ENCODE assay signal across 8 cellular contexts in the genomic region with DNA sequence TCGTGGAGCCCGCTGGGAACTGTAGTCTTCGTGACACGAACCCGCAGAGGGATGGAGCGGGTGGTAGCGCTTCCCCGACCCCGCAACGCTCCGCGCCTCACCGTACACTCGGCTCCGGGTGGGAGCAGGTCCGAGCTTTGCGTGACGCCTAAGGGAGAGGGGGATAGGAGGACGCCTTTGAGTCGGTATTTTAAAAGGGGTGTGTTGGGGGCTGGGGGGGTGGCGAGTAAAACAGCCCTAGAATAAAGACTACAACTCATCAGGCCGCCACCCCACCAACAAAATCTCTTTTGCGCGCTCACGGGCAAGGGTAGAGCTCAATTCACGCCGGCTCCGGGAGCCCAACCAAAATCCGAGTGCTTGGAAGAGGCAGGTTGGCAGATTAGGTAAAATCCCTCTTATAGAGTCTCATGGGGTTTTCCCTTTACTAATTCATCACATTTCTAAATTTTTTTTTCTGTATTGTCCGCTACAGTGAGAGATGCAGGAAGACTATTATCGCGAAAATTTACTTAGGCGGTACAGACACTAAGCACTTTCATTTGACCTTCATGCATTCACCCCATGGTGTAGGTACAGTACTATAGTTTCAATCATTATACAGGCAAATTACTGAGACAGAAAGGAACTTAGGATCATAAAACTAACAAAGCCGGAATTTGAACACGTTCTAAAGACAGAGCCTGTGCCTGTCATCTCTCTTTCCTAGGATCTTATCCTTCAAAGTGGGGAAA. TPM values are rescaled to one million over a fixed set of nuclear protein-coding genes. Genes with fewer than 3 reads are reported as not detected.
DNase-seq lines count a peak whose midpoint lies in the region; ATAC-seq and TF ChIP-seq lines count a peak whose summit lies in the region.

No MANE protein-coding gene starts in this region.

- H3K4me3 Mint-ChIP-seq in CD4-positive, CD25-positive, alpha-beta regulatory T cell, result peak overlapping the region; percentile 86 to 97 (median 94)
- peak overlapping the region; percentile 98 for H3K4me3 Mint-ChIP-seq in central memory CD8-positive, alpha-beta T cell

- H4K91ac ChIP-seq in mesenchymal stem cell (ENCODE audit: low read length), result no peak overlapping the region

- peak overlapping the region in 1 of 2 experiments; percentile 53 for H3K4ac ChIP-seq in mesenchymal stem cell (ENCODE audit: low read depth in 1 of 2, low read length in 2 of 2)

- peak overlapping the region; percentile 49 for H2AFZ ChIP-seq in mesenchymal stem cell (ENCODE audit: low read depth, low read length)

- H3K27me3 ChIP-seq in CD4-positive, CD25-positive, alpha-beta regulatory T cell (ENCODE audit: control insufficient read depth, insufficient read depth, low read length), result no peaks in the 10 kb centered on the region
- H3K27me3 ChIP-seq in mesenchymal stem cell (ENCODE audit: control insufficient read depth in 1 of 2, insufficient read depth in 1 of 2, low read length in 2 of 2) (no peaks in the 10 kb centered on the region), stomach smooth muscle (ENCODE audit: control insufficient read depth in 1 of 2, insufficient read depth in 2 of 2, low read length in 2 of 2) (no peaks in the 10 kb centered on the region)

- H3K9ac ChIP-seq in mesenchymal stem cell (ENCODE audit: low read length) (peak overlapping the region; percentile 97), stomach smooth muscle (ENCODE audit: low read length in 2 of 2) (peak overlapping the region; percentile 84 to 86)

- no peak overlapping the region for H2BK12ac ChIP-seq in mesenchymal stem cell (ENCODE audit: low read length in 2 of 2)

- H2BK5ac ChIP-seq in mesenchymal stem cell (ENCODE audit: low read depth, low read length, poor library complexity, severe bottlenecking), result no peak overlapping the region

- H3K9me3 ChIP-seq in CD4-positive, CD25-positive, alpha-beta regulatory T cell (ENCODE audit: control insufficient read depth in 2 of 2, low read length in 2 of 2), result no peaks in the 10 kb centered on the region
- no peaks in the 10 kb centered on the region for H3K9me3 ChIP-seq in mesenchymal stem cell (ENCODE audit: control insufficient read depth, low read length)
- no peaks in the 10 kb centered on the region for H3K9me3 ChIP-seq in stomach smooth muscle (ENCODE audit: control insufficient read depth in 2 of 2, low read length in 2 of 2)

- H3K27ac Mint-ChIP-seq in CD4-positive, CD25-positive, alpha-beta regulatory T cell, result peak overlapping the region; percentile 96 to 97 (median 97)
- H3K27ac Mint-ChIP-seq in central memory CD8-positive, alpha-beta T cell (ENCODE audit: low read depth), result peak overlapping the region; percentile 94

- peaks cover 20 to 50% (median 31%) of the 10 kb centered on the region in 4 donors for H3K4me1 Mint-ChIP-seq in CD4-positive, CD25-positive, alpha-beta regulatory T cell
- H3K4me1 Mint-ChIP-seq in central memory CD8-positive, alpha-beta T cell, result peaks cover 42% of the 10 kb centered on the region

- H3K4me3 ChIP-seq in CD4-positive, CD25-positive, alpha-beta regulatory T cell (ENCODE audit: low read depth, low read length), result peak overlapping the region; percentile 81
- H3K4me3 ChIP-seq in mesenchymal stem cell (ENCODE audit: insufficient read depth in 1 of 2, low read depth in 1 of 2, low read length in 2 of 2), result peak overlapping the region; percentile 92 to 93
- peak overlapping the region; percentile 91 to 97 for H3K4me3 ChIP-seq in stomach smooth muscle (ENCODE audit: low read length in 2 of 2)

- peak overlapping the region in 1 of 2 experiments; percentile 65 for H3K23ac ChIP-seq in mesenchymal stem cell (ENCODE audit: low read length in 2 of 2)

- peak overlapping the region; percentile 66 for H2BK120ac ChIP-seq in mesenchymal stem cell (ENCODE audit: low read depth, low read length)

- H3K4me2 ChIP-seq in mesenchymal stem cell (ENCODE audit: low read length, poor library complexity, severe bottlenecking), result peak overlapping the region; percentile 80

- H3K36me3 Mint-ChIP-seq in CD4-positive, CD25-positive, alpha-beta regulatory T cell, result peaks cover 12% of the 10 kb centered on the region
- H3K36me3 Mint-ChIP-seq in central memory CD8-positive, alpha-beta T cell (ENCODE audit: insufficient read depth), result peaks cover 18% of the 10 kb centered on the region

- no peak overlapping the region for H3K14ac ChIP-seq in mesenchymal stem cell (ENCODE audit: low read length in 2 of 2)

- H3K4me1 ChIP-seq in CD4-positive, CD25-positive, alpha-beta regulatory T cell (ENCODE audit: control insufficient read depth, insufficient read depth, low read length, poor library complexity, severe bottlenecking), result peaks cover 17% of the 10 kb centered on the region
- H3K4me1 ChIP-seq in mesenchymal stem cell (ENCODE audit: control insufficient read depth, insufficient read depth, low read depth, low read length), result peaks cover 2% of the 10 kb centered on the region
- H3K4me1 ChIP-seq in stomach smooth muscle (ENCODE audit: control insufficient read depth, insufficient read depth, low read length), result peaks cover 11% of the 10 kb centered on the region

- no peak overlapping the region for H2BK15ac ChIP-seq in mesenchymal stem cell (ENCODE audit: low read depth, poor library complexity, severe bottlenecking)

- WGBS in mesenchymal stem cell, result 3% methylated on average over 21 of the region's 35 CpGs

- DNase-seq in CD4-positive, CD25-positive, alpha-beta regulatory T cell, result no peak
- DNase-seq in central memory CD8-positive, alpha-beta T cell (ENCODE audit: low spot score in 2 of 2), result no peak
- DNase-seq in mesenchymal stem cell, result no peak
- DNase-seq in NCI-H345 treated with DMSO at 0.1 percent for 48 hours (lab: John Stamatoyannopoulos, UW; ENCODE audit: unreplicated experiment), result no peak

- peak overlapping the region; percentile 20 for H4K8ac ChIP-seq in mesenchymal stem cell (ENCODE audit: low read length)

- H3K18ac ChIP-seq in mesenchymal stem cell (ENCODE audit: low read depth in 1 of 2, low read length in 2 of 2), result peak overlapping the region; percentile 52 to 84

- peak overlapping the region; percentile 86 for H3K27ac ChIP-seq in CD4-positive, CD25-positive, alpha-beta regulatory T cell (ENCODE audit: insufficient read depth, low read length, poor library complexity, severe bottlenecking)
- H3K27ac ChIP-seq in mesenchymal stem cell (ENCODE audit: low read length, poor library complexity, severe bottlenecking), result peak overlapping the region; percentile 82
- H3K27ac ChIP-seq in stomach smooth muscle (ENCODE audit: low read length), result peak overlapping the region; percentile 85

- H3K9me3 Mint-ChIP-seq in CD4-positive, CD25-positive, alpha-beta regulatory T cell, result peaks cover 0 to 2% (median 0%) of the 10 kb centered on the region in 7 donors
- H3K9me3 Mint-ChIP-seq in central memory CD8-positive, alpha-beta T cell, result no peaks in the 10 kb centered on the region

- peaks cover 2% of the 10 kb centered on the region for H3K79me1 ChIP-seq in mesenchymal stem cell (replicated peaks; ENCODE audit: low read length, poor library complexity, severe bottlenecking)

- no peaks in the 10 kb centered on the region for H3K27me3 Mint-ChIP-seq in CD4-positive, CD25-positive, alpha-beta regulatory T cell
- H3K27me3 Mint-ChIP-seq in central memory CD8-positive, alpha-beta T cell, result no peaks in the 10 kb centered on the region

- ATAC-seq in CD4-positive, CD25-positive, alpha-beta regulatory T cell (ENCODE audit: low read depth in 2 of 2), result peak in 1 of 2 donors; percentile 1
- ATAC-seq in GM19455 (IDR thresholded peaks at IDR 0.05; ENCODE audit: unreplicated experiment) (peak; percentile 9), HG03520 (IDR thresholded peaks at IDR 0.05; ENCODE audit: unreplicated experiment) (peak; percentile 5), SK-N-SH treated with all-trans-retinoic acid at 6 μM for 48 hours (peak; percentile 19)
- peak; percentile 16 for ATAC-seq in central memory CD8-positive, alpha-beta T cell (replicated peaks; ENCODE audit: extremely low read depth, poor library complexity, severe bottlenecking)

- no peaks in the 10 kb centered on the region for H3K36me3 ChIP-seq in CD4-positive, CD25-positive, alpha-beta regulatory T cell (ENCODE audit: control insufficient read depth, insufficient read depth, low read length)
- H3K36me3 ChIP-seq in mesenchymal stem cell (ENCODE audit: control insufficient read depth in 1 of 2, insufficient read depth in 2 of 2, low read depth in 1 of 2, low read length in 2 of 2) (no peaks in the 10 kb centered on the region), stomach smooth muscle (ENCODE audit: control insufficient read depth in 2 of 2, insufficient read depth in 2 of 2, low read length in 2 of 2) (no peaks in the 10 kb centered on the region)

- H2AK5ac ChIP-seq in mesenchymal stem cell (ENCODE audit: low read length, severe bottlenecking), result no peak overlapping the region

TF ChIP-seq in SK-N-SH treated with all-trans-retinoic acid at 6 μM for 48 hours, 23 proteins besides CTCF, POLR2A, EP300 and RAD21 (continues in another document):
- TF ChIP-seq ISL1 (CRISPR knock-in tag; IDR thresholded peaks at IDR 0.05), result no peak

RNA-seq across cellular contexts. Expression of gene SNX14, which starts 0.7 kb away (rescaled TPM):
- 46.1 TPM for total RNA-seq in CD4-positive, CD25-positive, alpha-beta regulatory T cell
- polyA plus RNA-seq in CD4-positive, CD25-positive, alpha-beta regulatory T cell, result 10 to 100 TPM; 50.4 to 63.2 (median 52.3) TPM
- 51.7 TPM for polyA plus RNA-seq in mesenchymal stem cell (2013, experiment 1 of 2)
- 55.6 TPM for polyA plus RNA-seq in mesenchymal stem cell (2013, experiment 2 of 2)

RNA-seq across cellular contexts. Expression of gene SYNCRIP, which starts 48.3 kb away (rescaled TPM):
- total RNA-seq in CD4-positive, CD25-positive, alpha-beta regulatory T cell, result 82.3 TPM
- polyA plus RNA-seq in CD4-positive, CD25-positive, alpha-beta regulatory T cell, result 10 to 100 TPM; 56.4 to 76.5 (median 71.0) TPM
- polyA plus RNA-seq in mesenchymal stem cell (2013, experiment 1 of 2), result 96.5 TPM
- 101 TPM for polyA plus RNA-seq in mesenchymal stem cell (2013, experiment 2 of 2)
